Comparison of ENCODE assay signal across 11 cellular contexts in genomic region chr5:150441813-150442698, GRCh38. TPM values are rescaled to one million over a fixed set of nuclear protein-coding genes. Genes with fewer than 3 reads are reported as not detected.
DNase-seq lines count a peak whose midpoint lies in the region; ATAC-seq and TF ChIP-seq lines count a peak whose summit lies in the region.
"Had no signal": no experiment of that assay in that cellular context is flagged by ENCODE, and none has a peak within 500 bp of the region (broad histone marks: within the 10 kb centered on the region; RNA-seq: fewer than 3 reads in every experiment).

No MANE protein-coding gene starts in this region.

- no peaks in the 10 kb centered on the region for H3K9me3 ChIP-seq in iPS-15b (ENCODE audit: control insufficient read depth, insufficient read depth, low read length)

- no peak overlapping the region for H3K9ac ChIP-seq in iPS-15b (ENCODE audit: low read depth, low read length)

- no peak overlapping the region for H3K4me3 Mint-ChIP-seq in activated naive CD8-positive, alpha-beta T cell treated with anti-CD3 and anti-CD28 coated beads for 36 hours

- peaks cover 36% of the 10 kb centered on the region for H3K36me3 ChIP-seq in iPS-15b (ENCODE audit: control insufficient read depth, insufficient read depth, low read length)

- H3K27me3 Mint-ChIP-seq in activated naive CD8-positive, alpha-beta T cell treated with anti-CD3 and anti-CD28 coated beads for 36 hours, result no peaks in the 10 kb centered on the region

- DNase-seq in ELF-1 (ENCODE audit: low read depth, low spot score) (peak; percentile 65), GM13977 (ENCODE audit: low spot score) (no peak), mucosa of gallbladder (ENCODE audit: low spot score) (no peak)
- no peak for DNase-seq in activated naive CD8-positive, alpha-beta T cell treated with anti-CD3 and anti-CD28 coated beads for 36 hours
- DNase-seq in effector CD8-positive, alpha-beta T cell (lab: John Stamatoyannopoulos, UW), result no peak
- DNase-seq: activated CD8-positive, alpha-beta memory T cell treated with anti-CD3 and anti-CD28 coated beads, Interleukin-2, amount 50 U/mL, for 4 hours; COR-L47; NCI-H2107 had no signal

- H3K27ac Mint-ChIP-seq in activated naive CD8-positive, alpha-beta T cell treated with anti-CD3 and anti-CD28 coated beads for 36 hours, result peak overlapping the region; percentile 19

- peaks cover 35% of the 10 kb centered on the region for H3K36me3 Mint-ChIP-seq in activated naive CD8-positive, alpha-beta T cell treated with anti-CD3 and anti-CD28 coated beads for 36 hours

- H3K4me1 ChIP-seq in iPS-15b (ENCODE audit: control insufficient read depth, insufficient read depth, low read length), result peaks cover 7% of the 10 kb centered on the region

- peak overlapping the region; percentile 3 for H3K4me3 ChIP-seq in iPS-15b (ENCODE audit: low read depth, low read length)

- no peaks in the 10 kb centered on the region for H3K9me3 Mint-ChIP-seq in activated naive CD8-positive, alpha-beta T cell treated with anti-CD3 and anti-CD28 coated beads for 36 hours

- H3K27ac ChIP-seq in 22Rv1, result peak overlapping the region; percentile 51

- ATAC-seq in GM18511 (IDR thresholded peaks at IDR 0.05; ENCODE audit: unreplicated experiment), result no peak

- TF ChIP-seq CTCF in 22Rv1 (IDR thresholded peaks at IDR 0.05) (no peak), GM13977 (IDR thresholded peaks at IDR 0.05; ENCODE audit: extremely low read depth, insufficient read depth, missing control alignments) (no peak)

- peaks cover 24% of the 10 kb centered on the region for H3K4me1 Mint-ChIP-seq in activated naive CD8-positive, alpha-beta T cell treated with anti-CD3 and anti-CD28 coated beads for 36 hours

- in situ Hi-C loops in GM13977 (cut with MboI; ENCODE audit: low pct_unique_long_range_greater_than_20kb, low sequenced_read_pairs, unreplicated experiment), result no loop called here

- H3K27me3 ChIP-seq in iPS-15b (ENCODE audit: control insufficient read depth, insufficient read depth, low read length), result no peaks in the 10 kb centered on the region

RNA-seq across cellular contexts. Expression of gene RPS14, which starts 7.5 kb away (rescaled TPM):
- 1,000 to 10,000 TPM; 2,978 to 3,004 TPM for total RNA-seq in activated naive CD8-positive, alpha-beta T cell treated with anti-CD3 and anti-CD28 coated beads for 36 hours
- 1,424 TPM for total RNA-seq in mucosa of gallbladder

RNA-seq across cellular contexts. Expression of gene CD74, which starts 29.3 kb away (rescaled TPM):
- total RNA-seq in activated naive CD8-positive, alpha-beta T cell treated with anti-CD3 and anti-CD28 coated beads for 36 hours, result 100 to 1,000 TPM; 290 to 294 TPM
- total RNA-seq in mucosa of gallbladder, result 1,336 TPM
